In the genomic region with DNA sequence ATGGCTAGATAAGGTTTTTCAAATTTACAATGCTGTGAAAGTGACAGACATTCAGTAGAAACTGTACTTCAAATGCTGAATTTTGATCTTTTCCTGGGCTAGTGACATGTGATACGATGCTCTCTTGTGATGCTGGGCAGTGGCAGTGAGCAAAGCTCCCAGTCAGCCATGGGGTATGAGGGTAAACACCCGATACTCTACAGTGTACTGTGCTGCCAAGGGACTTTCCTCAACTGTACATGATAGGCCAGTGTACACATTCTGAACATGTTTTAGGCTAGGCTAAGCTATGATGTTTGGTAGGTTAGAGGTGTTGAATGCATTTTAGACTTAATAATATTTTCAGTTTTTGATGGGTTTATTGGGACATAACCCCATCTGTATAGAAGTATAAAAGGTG, we compare ENCODE assay signal across 1 cellular context.
TF ChIP-seq lines count a peak whose summit lies in the region.

No MANE protein-coding gene starts in this region.

TF ChIP-seq in GM12878, 131 proteins besides CTCF, POLR2A, EP300 and RAD21:
- TF ChIP-seq ZNF274 (IDR thresholded peaks at IDR 0.05; ENCODE audit: insufficient read depth, insufficient read length) (no peak), BACH1 (IDR thresholded peaks at IDR 0.05; ENCODE audit: borderline replicate concordance) (no peak), NFXL1 (IDR thresholded peaks at IDR 0.05; ENCODE audit: borderline replicate concordance) (no peak), BCL11A (IDR thresholded peaks at IDR 0.05; ENCODE audit: low read depth, low read length) (no peak)
TF ChIP-seq in GM12878: peak in this region for 0.
